Comparison of ENCODE assay signal across 17 cellular contexts in genomic region chr5:156208271-156208670, GRCh38.
DNase-seq lines count a peak whose midpoint lies in the region; ATAC-seq and TF ChIP-seq lines count a peak whose summit lies in the region.
"Had no signal": no experiment of that assay in that cellular context is flagged by ENCODE, and none has a peak within 500 bp of the region (broad histone marks: within the 10 kb centered on the region; RNA-seq: fewer than 3 reads in every experiment).

No MANE protein-coding gene starts in this region.

- H3K4me1 Mint-ChIP-seq in progenitor cell of endocrine pancreas (ENCODE audit: low read depth) = no peaks in the 10 kb centered on the region
- H3K4me1 Mint-ChIP-seq: activated CD8-positive, alpha-beta memory T cell treated with anti-CD3 and anti-CD28 coated beads, Interleukin-2, amount 10 ng/mL, durations not matched to agents 7 days and 5 days; neural crest cell had no signal

- POLR2A ChIA-PET in PC-3 (lab: Charles Lee; ENCODE audit: unreplicated experiment) = no interaction called here

- H3K4me3 ChIP-seq in cardiac muscle cell = no peak overlapping the region
- H3K4me3 ChIP-seq in PC-3 (ENCODE audit: low read length) = no peak overlapping the region
- H3K4me3 ChIP-seq in fibroblast of villous mesenchyme (ENCODE audit: low read depth, low read length) = no peak overlapping the region
- H3K4me3 ChIP-seq: thyroid gland had no signal

- CTCF ChIA-PET in PC-3 (lab: Charles Lee) = no interaction called here

- no peaks in the 10 kb centered on the region for H3K36me3 ChIP-seq in cardiac muscle cell
- no peaks in the 10 kb centered on the region for H3K36me3 ChIP-seq in PC-3 (ENCODE audit: low read depth, low read length)
- H3K36me3 ChIP-seq: brain microvascular endothelial cell, thyroid gland had no signal

- H4K20me1 ChIP-seq in PC-3 (ENCODE audit: low read length) = no peaks in the 10 kb centered on the region

- H3K27me3 ChIP-seq in cardiac muscle cell (no peaks in the 10 kb centered on the region), PC-3 (ENCODE audit: low read length) (no peaks in the 10 kb centered on the region)
- H3K27me3 ChIP-seq: brain microvascular endothelial cell, thyroid gland had no signal

- no peaks in the 10 kb centered on the region for H3K36me3 Mint-ChIP-seq in progenitor cell of endocrine pancreas (ENCODE audit: insufficient read depth)
- H3K36me3 Mint-ChIP-seq: activated CD8-positive, alpha-beta memory T cell treated with anti-CD3 and anti-CD28 coated beads, Interleukin-2, amount 10 ng/mL, durations not matched to agents 7 days and 5 days had no signal

- no peaks in the 10 kb centered on the region for H3K9me2 ChIP-seq in PC-3 (replicated peaks; ENCODE audit: low read length)

- no peak overlapping the region for H3K27ac ChIP-seq in cardiac muscle cell
- H3K27ac ChIP-seq in PC-3 (ENCODE audit: low read length) = no peak overlapping the region
- H3K27ac ChIP-seq: brain microvascular endothelial cell, thyroid gland had no signal

- no peaks in the 10 kb centered on the region for H3K9me3 ChIP-seq in cardiac muscle cell (ENCODE audit: low read depth)
- no peaks in the 10 kb centered on the region for H3K9me3 ChIP-seq in PC-3 (ENCODE audit: low read length)
- H3K9me3 ChIP-seq: thyroid gland had no signal

- H3K9me3 Mint-ChIP-seq in progenitor cell of endocrine pancreas (ENCODE audit: low read depth) = no peaks in the 10 kb centered on the region

- no peaks in the 10 kb centered on the region for H3F3A ChIP-seq in PC-3 (ENCODE audit: low read length, unreplicated experiment)

- peak; percentile 4 to 78 for DNase-seq in cardiac muscle cell (ENCODE audit: low read depth in 1 of 2, low spot score in 1 of 2)
- no peak for DNase-seq in Right ventricle myocardium superior
- DNase-seq in PC-3 = peak; percentile 1
- DNase-seq in fibroblast of villous mesenchyme (ENCODE audit: low read depth) = peak; percentile 1
- DNase-seq in progenitor cell of endocrine pancreas (ENCODE audit: low spot score, unreplicated experiment) = no peak
- DNase-seq in SHP77 treated with DMSO at 0.1 percent for 48 hours (lab: John Stamatoyannopoulos, UW) = no peak
- DNase-seq: activated CD8-positive, alpha-beta memory T cell treated with anti-CD3 and anti-CD28 coated beads, Interleukin-2, amount 10 ng/mL, durations not matched to agents 7 days and 5 days; activated naive CD4-positive, alpha-beta T cell treated with Interleukin-2 at 50 U/mL for 16 hours; brain microvascular endothelial cell; COR-L47; NCI-H1417; stimulated activated CD4-positive, alpha-beta T cell treated with anti-CD3 and anti-CD28 coated beads, Interleukin-4, amount 100 ng/mL, for 24 hours; thyroid gland had no signal

- H3K27me3 Mint-ChIP-seq in progenitor cell of endocrine pancreas = no peaks in the 10 kb centered on the region
- H3K27me3 Mint-ChIP-seq: activated CD8-positive, alpha-beta memory T cell treated with anti-CD3 and anti-CD28 coated beads, Interleukin-2, amount 10 ng/mL, durations not matched to agents 7 days and 5 days had no signal

- H3K9ac ChIP-seq in PC-3 (ENCODE audit: low read length) = no peak overlapping the region

- no peak overlapping the region for H3K4me3 Mint-ChIP-seq in progenitor cell of endocrine pancreas (ENCODE audit: low read depth)
- H3K4me3 Mint-ChIP-seq: activated CD8-positive, alpha-beta memory T cell treated with anti-CD3 and anti-CD28 coated beads, Interleukin-2, amount 10 ng/mL, durations not matched to agents 7 days and 5 days; neural crest cell had no signal

- H3K79me2 ChIP-seq in PC-3 (ENCODE audit: low read length) = no peaks in the 10 kb centered on the region

- ATAC-seq in Right ventricle myocardium superior (ENCODE audit: poor library complexity) (no peak), PC-3 (no peak), HG02840 (IDR thresholded peaks at IDR 0.05; ENCODE audit: low FRiP score, unreplicated experiment) (no peak), HG03175 (IDR thresholded peaks at IDR 0.05; ENCODE audit: unreplicated experiment) (no peak)
- ATAC-seq: activated CD8-positive, alpha-beta memory T cell treated with anti-CD3 and anti-CD28 coated beads, Interleukin-2, amount 10 ng/mL, durations not matched to agents 7 days and 5 days; sciatic nerve had no signal

- H2AFZ ChIP-seq in PC-3 (ENCODE audit: low read length) = no peak overlapping the region

- BruUV-seq in PC-3 (replicated peaks; lab: Mats Ljungman, UMichigan) = no TSS peak

- no peak overlapping the region for H3K27ac Mint-ChIP-seq in progenitor cell of endocrine pancreas
- H3K27ac Mint-ChIP-seq: activated CD8-positive, alpha-beta memory T cell treated with anti-CD3 and anti-CD28 coated beads, Interleukin-2, amount 10 ng/mL, durations not matched to agents 7 days and 5 days had no signal

- intact Hi-C loops in Right ventricle myocardium superior (cut with DNase I) (no loop called here), PC-3 (cut with micrococcal nuclease) (no loop called here)

- TF ChIP-seq CTCF in cardiac muscle cell (IDR thresholded peaks at IDR 0.05; ENCODE audit: low read depth, low read length) = no peak
- no peak for TF ChIP-seq CTCF in PC-3 (conservative IDR thresholded peaks at IDR 0.05; ENCODE audit: low read depth, low read length)
- TF ChIP-seq CTCF in fibroblast of villous mesenchyme (IDR thresholded peaks at IDR 0.05; ENCODE audit: insufficient read depth, low read depth, low read length) = no peak
- TF ChIP-seq CTCF in progenitor cell of endocrine pancreas (IDR thresholded peaks at IDR 0.05; ENCODE audit: unreplicated experiment) = no peak

- no peak overlapping the region for H3K4me2 ChIP-seq in PC-3 (ENCODE audit: low read length)

- H3K4me1 ChIP-seq in cardiac muscle cell (ENCODE audit: low read depth) = no peaks in the 10 kb centered on the region
- no peaks in the 10 kb centered on the region for H3K4me1 ChIP-seq in PC-3 (ENCODE audit: insufficient read depth, low read length)
- H3K4me1 ChIP-seq: thyroid gland had no signal

Comparison
In these comparisons a context has a peak if more than half of its experiments do, and no peak if none do; other contexts are left out.
1. DNase-seq: peak in cardiac muscle cell (2 of 2), PC-3 (single experiment) and fibroblast of villous mesenchyme (single experiment); none in Right ventricle myocardium superior (single experiment), progenitor cell of endocrine pancreas (single experiment) and SHP77 treated with DMSO at 0.1 percent for 48 hours (single experiment).